Comparison of ENCODE assay signal across 21 cellular contexts in genomic region chr19:29598496-29598895, GRCh38.
"Had no signal": no experiment of that assay in that cellular context is flagged by ENCODE, and none has a peak within 500 bp of the region (broad histone marks: within the 10 kb centered on the region; RNA-seq: fewer than 3 reads in every experiment).

No MANE protein-coding gene starts in this region.

- H3K4me3 ChIP-seq: SJSA1, SK-N-MC had no signal

- H3K27ac ChIP-seq: SJSA1, SK-N-MC had no signal

- FAIRE-seq: RCC 7860 had no signal

- H3K4me1 ChIP-seq: SJSA1 had no signal

- H3K36me3 ChIP-seq: SJSA1 had no signal

- DNase-seq: KBM-7, NCI-H1092, NCI-H1105 treated with DMSO at 0.1 percent for 48 hours, NCI-H1417 treated with DMSO at 0.1 percent for 48 hours, NCI-H146, NCI-H1694 treated with DMSO at 0.1 percent for 48 hours, NCI-H1930, NCI-H2081, NCI-H2171, NCI-H226, NCI-H446, NCI-H510A, NCI-H524 treated with DMSO at 0.1 percent for 48 hours, NCI-H69, NCI-H774, Right ventricle myocardium superior, RPMI8226, SIG-M5 had no signal

- H3K9me3 ChIP-seq: SJSA1 had no signal
